9 cellular contexts compared by ENCODE assay signal in genomic region chr20:17849901-17850673, GRCh38.
A peak's percentile ranks its signal among the peaks of the same experiment; 100 is the strongest.
DNase-seq lines count a peak whose midpoint lies in the region; ATAC-seq and TF ChIP-seq lines count a peak whose summit lies in the region.
"Had no signal": no experiment of that assay in that cellular context is flagged by ENCODE, and none has a peak within 500 bp of the region (broad histone marks: within the 10 kb centered on the region; RNA-seq: fewer than 3 reads in every experiment).

No MANE protein-coding gene starts in this region.

- peaks cover 13% of the 10 kb centered on the region for H3K4me1 Mint-ChIP-seq in activated CD4-positive, alpha-beta memory T cell treated with anti-CD3 and anti-CD28 coated beads for 36 hours (ENCODE audit: low read depth)

- no peak for TF ChIP-seq CTCF in epithelial cell of proximal tubule (conservative IDR thresholded peaks at IDR 0.05; ENCODE audit: low read depth, low read length)
- no peak for TF ChIP-seq CTCF in BE2C (IDR thresholded peaks at IDR 0.05; ENCODE audit: low read depth, low read length)

- ATAC-seq in activated CD4-positive, CD25-positive, alpha-beta regulatory T cell treated with anti-CD3 and anti-CD28 coated beads, Interleukin-2, amount 50 U/mL, for 24 hours: no peak

- H3K4me3 ChIP-seq in epithelial cell of proximal tubule (ENCODE audit: low read depth, low read length): no peak overlapping the region
- no peak overlapping the region for H3K4me3 ChIP-seq in BE2C (ENCODE audit: low read depth, low read length)

- CTCF ChIA-PET in activated CD4-positive, alpha-beta memory T cell treated with anti-CD3 and anti-CD28 coated beads for 36 hours (lab: Charles Lee): interaction anchor here (0.5 kb wide), 1 partner anchor 45 kb away, joined by 3 read pairs; no protein-coding TSS in a partner anchor

- intact Hi-C loops in activated CD4-positive, alpha-beta memory T cell treated with anti-CD3 and anti-CD28 coated beads for 36 hours (cut with micrococcal nuclease): no loop called here

- no peak overlapping the region for H3K27ac Mint-ChIP-seq in activated CD4-positive, alpha-beta memory T cell treated with anti-CD3 and anti-CD28 coated beads for 36 hours

- no peak overlapping the region for H3K4me3 Mint-ChIP-seq in activated CD4-positive, alpha-beta memory T cell treated with anti-CD3 and anti-CD28 coated beads for 36 hours

- H3K4me1 ChIP-seq in BE2C: no peaks in the 10 kb centered on the region

- no peaks in the 10 kb centered on the region for H3K9me3 Mint-ChIP-seq in activated CD4-positive, alpha-beta memory T cell treated with anti-CD3 and anti-CD28 coated beads for 36 hours

- no peaks in the 10 kb centered on the region for H3K27me3 Mint-ChIP-seq in activated CD4-positive, alpha-beta memory T cell treated with anti-CD3 and anti-CD28 coated beads for 36 hours

- DNase-seq in AG08395 (ENCODE audit: low spot score) (peak; percentile 98), NCI-H2171 treated with DMSO at 0.1 percent for 48 hours (lab: John Stamatoyannopoulos, UW) (peak; percentile 80), epithelial cell of proximal tubule (ENCODE audit: low read depth) (peak; percentile 83), myocyte (ENCODE audit: low read depth) (peak; percentile 67), BE2C (no peak), NCI-H1092 treated with DMSO at 0.1 percent for 48 hours (lab: John Stamatoyannopoulos, UW) (no peak)
- no peak for DNase-seq in activated CD4-positive, alpha-beta memory T cell treated with anti-CD3 and anti-CD28 coated beads for 36 hours
- DNase-seq: retina had no signal

- POLR2A ChIA-PET in activated CD4-positive, alpha-beta memory T cell treated with anti-CD3 and anti-CD28 coated beads for 36 hours (lab: Charles Lee): no interaction called here

- H3K36me3 Mint-ChIP-seq in activated CD4-positive, alpha-beta memory T cell treated with anti-CD3 and anti-CD28 coated beads for 36 hours: no peaks in the 10 kb centered on the region

- H3K9me3 ChIP-seq in BE2C: no peaks in the 10 kb centered on the region

- H3K27me3 ChIP-seq in BE2C: no peaks in the 10 kb centered on the region

- no peaks in the 10 kb centered on the region for H3K36me3 ChIP-seq in BE2C

Comparison
In these comparisons a context has a peak if more than half of its experiments do, and no peak if none do; other contexts are left out.
1. DNase-seq: peak in AG08395 (single experiment), NCI-H2171 treated with DMSO at 0.1 percent for 48 hours (single experiment), epithelial cell of proximal tubule (single experiment) and myocyte (single experiment); none in BE2C (single experiment), NCI-H1092 treated with DMSO at 0.1 percent for 48 hours (single experiment) and activated CD4-positive, alpha-beta memory T cell treated with anti-CD3 and anti-CD28 coated beads for 36 hours (single experiment).